In genomic region chr3:159560214-159561004, GRCh38 we compare ENCODE assay signal across 1 cellular context.
TF ChIP-seq lines count a peak whose summit lies in the region.

No MANE protein-coding gene starts in this region.

TF ChIP-seq in H1, 55 proteins besides CTCF, POLR2A, EP300 and RAD21 (continued from another document):
- TF ChIP-seq, protein P1, sequence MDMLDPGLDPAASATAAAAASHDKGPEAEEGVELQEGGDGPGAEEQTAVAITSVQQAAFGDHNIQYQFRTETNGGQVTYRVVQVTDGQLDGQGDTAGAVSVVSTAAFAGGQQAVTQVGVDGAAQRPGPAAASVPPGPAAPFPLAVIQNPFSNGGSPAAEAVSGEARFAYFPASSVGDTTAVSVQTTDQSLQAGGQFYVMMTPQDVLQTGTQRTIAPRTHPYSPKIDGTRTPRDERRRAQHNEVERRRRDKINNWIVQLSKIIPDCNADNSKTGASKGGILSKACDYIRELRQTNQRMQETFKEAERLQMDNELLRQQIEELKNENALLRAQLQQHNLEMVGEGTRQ (IDR thresholded peaks at IDR 0.05; ENCODE audit: low read length): peak; percentile 78
- TF ChIP-seq, protein P2, sequence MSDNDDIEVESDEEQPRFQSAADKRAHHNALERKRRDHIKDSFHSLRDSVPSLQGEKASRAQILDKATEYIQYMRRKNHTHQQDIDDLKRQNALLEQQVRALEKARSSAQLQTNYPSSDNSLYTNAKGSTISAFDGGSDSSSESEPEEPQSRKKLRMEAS (IDR thresholded peaks at IDR 0.05): peak; percentile 31
- TF ChIP-seq TBP (IDR thresholded peaks at IDR 0.05; ENCODE audit: low read depth, low read length) (0 out of 2 replicates have a peak, but pooled peaks have one; percentile 21), YY1 (IDR thresholded peaks at IDR 0.05; ENCODE audit: low read depth, low read length) (peak; percentile 88), KDM5A (IDR thresholded peaks at IDR 0.05; ENCODE audit: low read length) (no peak), PHF8 (conservative IDR thresholded peaks at IDR 0.05; ENCODE audit: low read depth, low read length) (no peak)
TF ChIP-seq in H1: peak in this region for 6.
